8 cellular contexts compared by ENCODE assay signal in genomic region chr2:25376750-25377621, GRCh38.
DNase-seq lines count a peak whose midpoint lies in the region; TF ChIP-seq lines count a peak whose summit lies in the region.

No MANE protein-coding gene starts in this region.

- CTCF ChIA-PET in RWPE1 (lab: Yijun Ruan, JAX) = interaction anchor here (0.6 to 1.6 kb wide), 12 partner anchors 9 to 808 kb away, joined by 3 to 11 read pairs (median 4); partner anchors contain the start of gene DNMT3A

- in situ Hi-C loops in HAP-1 (cut with MboI; ENCODE audit: low sequenced_read_pairs) = no loop called here

- peak; percentile 47 for DNase-seq in GF-D8 (lab: John Stamatoyannopoulos, UW)
- DNase-seq in HAP-1 (ENCODE audit: low spot score in 2 of 2) = peak; percentile 89 to 93
- DNase-seq in RWPE1 (ENCODE audit: low spot score) = peak; percentile 88
- DNase-seq in activated effector memory CD4-positive, alpha-beta T cell treated with Interleukin-2 at 50 U/mL for 16 hours = peak; percentile 90
- peak; percentile 68 for DNase-seq in fibroblast of the conjunctiva (ENCODE audit: low read depth)

- peak overlapping the region; percentile 13; the same call in 1 of the 2 replicates for H3K4me3 ChIP-seq in HAP-1
- peak overlapping the region; percentile 65 for H3K4me3 ChIP-seq in Loucy (ENCODE audit: low read length, poor library complexity, severe bottlenecking)
- peak overlapping the region; percentile 26 for H3K4me3 ChIP-seq in neuron (ENCODE audit: low read length)
- peak overlapping the region; percentile 61 to 68 for H3K4me3 ChIP-seq in stomach smooth muscle (ENCODE audit: low read length in 2 of 2)

- POLR2A ChIA-PET in RWPE1 (lab: Yijun Ruan, JAX; ENCODE audit: low non-redundant PET) = no interaction called here

- H2AFZ ChIP-seq in Loucy (ENCODE audit: low read length) = peak overlapping the region; percentile 90
- peak overlapping the region; percentile 49 for H2AFZ ChIP-seq in neuron (ENCODE audit: low read depth, low read length)

- no peaks in the 10 kb centered on the region for H3K9me2 ChIP-seq in Loucy (replicated peaks; ENCODE audit: low read depth, low read length)

- peak overlapping the region; percentile 88 for H3K27ac ChIP-seq in RWPE1
- peak overlapping the region; percentile 55 for H3K27ac ChIP-seq in stomach smooth muscle (ENCODE audit: low read length)

- H3K9ac ChIP-seq in Loucy (ENCODE audit: low read depth, low read length, poor library complexity, severe bottlenecking) (peak overlapping the region; percentile 69), stomach smooth muscle (ENCODE audit: low read length in 2 of 2) (peak overlapping the region in 1 of 2 donors; percentile 62)

- H3K9me3 ChIP-seq in HAP-1 (no peaks in the 10 kb centered on the region), Loucy (ENCODE audit: insufficient read depth, low read depth, low read length) (no peaks in the 10 kb centered on the region), neuron (ENCODE audit: low read length) (peaks cover 8% of the 10 kb centered on the region), stomach smooth muscle (ENCODE audit: control insufficient read depth in 2 of 2, low read length in 2 of 2) (no peaks in the 10 kb centered on the region)

- H3K4me1 ChIP-seq in HAP-1 (peaks cover 9% of the 10 kb centered on the region), Loucy (ENCODE audit: insufficient read depth, low read length, poor library complexity, severe bottlenecking) (peaks cover 28% of the 10 kb centered on the region), neuron (ENCODE audit: insufficient read depth, low read length) (peaks cover 31% of the 10 kb centered on the region), stomach smooth muscle (ENCODE audit: control insufficient read depth, insufficient read depth, low read length) (peaks cover 30% of the 10 kb centered on the region)

- H3F3A ChIP-seq in Loucy (ENCODE audit: low read depth) = no peaks in the 10 kb centered on the region

- H3K4me2 ChIP-seq in Loucy (ENCODE audit: low read depth, low read length, poor library complexity, severe bottlenecking) = peak overlapping the region; percentile 92

- TF ChIP-seq CTCF in Loucy (conservative IDR thresholded peaks at IDR 0.05; ENCODE audit: low read length) = peak; percentile 84
- peak; percentile 96 for TF ChIP-seq CTCF in RWPE1 (conservative IDR thresholded peaks at IDR 0.05; ENCODE audit: low read depth)

- no peaks in the 10 kb centered on the region for H3K79me2 ChIP-seq in Loucy (ENCODE audit: insufficient read depth, low read length)

- H3K36me3 ChIP-seq in HAP-1 (replicated peaks) (no peaks in the 10 kb centered on the region), Loucy (ENCODE audit: insufficient read depth, low read length) (no peaks in the 10 kb centered on the region), neuron (ENCODE audit: insufficient read depth, low read length) (no peaks in the 10 kb centered on the region), stomach smooth muscle (ENCODE audit: control insufficient read depth in 2 of 2, insufficient read depth in 2 of 2, low read length in 2 of 2) (no peaks in the 10 kb centered on the region)

- H3K27me3 ChIP-seq in HAP-1 (ENCODE audit: low read depth) = no peaks in the 10 kb centered on the region
- no peaks in the 10 kb centered on the region for H3K27me3 ChIP-seq in Loucy (ENCODE audit: insufficient read depth, low read length, poor library complexity, severe bottlenecking)
- no peaks in the 10 kb centered on the region for H3K27me3 ChIP-seq in neuron (ENCODE audit: insufficient read depth, low read length)
- no peaks in the 10 kb centered on the region for H3K27me3 ChIP-seq in stomach smooth muscle (ENCODE audit: control insufficient read depth in 1 of 2, insufficient read depth in 2 of 2, low read length in 2 of 2)

- H4K20me1 ChIP-seq in Loucy (ENCODE audit: insufficient read depth, low read length, poor library complexity, severe bottlenecking) = no peaks in the 10 kb centered on the region

Comparison
In these comparisons a context has a peak if more than half of its experiments do, and no peak if none do; other contexts are left out.
1. Peak in every context shown above with its lines: DNase-seq, H3K4me3 ChIP-seq and H3K27ac ChIP-seq.
2. H3K4me3 ChIP-seq: peak in every context shown above with its lines; median percentile 65 in Loucy; 64 in stomach smooth muscle; 26 in neuron; 13 in HAP-1.